ENCODE assay signal across 7 cellular contexts in genomic region chr1:90893679-90894078, GRCh38.
A peak's percentile ranks its signal among the peaks of the same experiment; 100 is the strongest.
DNase-seq lines count a peak whose midpoint lies in the region; ATAC-seq, FAIRE-seq and TF ChIP-seq lines count a peak whose summit lies in the region.
"Not testable (repeated sequence)": the region's sequence is repeated elsewhere in the genome, so short reads cannot be mapped to it uniquely, and the experiment has no call there.

No MANE protein-coding gene starts in this region.

- in situ Hi-C loops in Panc1 (cut with HindIII; ENCODE audit: low pct_unique_long_range_greater_than_20kb, low sequenced_read_pairs); HepG2 (cut with HindIII; ENCODE audit: extremely low pct_ligation_motif_present, low pct_unique_long_range_greater_than_20kb): not testable (repeated sequence)

- H3K4me3 Mint-ChIP-seq in stimulated activated memory B cell treated with anti-CD40 and anti-IgM and Interleukin-4, amounts not matched to agents 10 μg/mL and 1 μg/mL and 100 μg/mL, for 72 hours: not testable (repeated sequence)

- H3K4me3 ChIP-seq in DND-41 (ENCODE audit: low read depth in 1 of 2, low read length in 2 of 2); Panc1 (ENCODE audit: low read depth in 2 of 2, low read length in 2 of 2); kidney (ENCODE audit: low read length in 2 of 2); HepG2 (replicated peaks in 1 of 3; ENCODE audit: insufficient read depth in 1 of 3, low read depth in 2 of 3, low read length in 3 of 3); upper lobe of right lung: not testable (repeated sequence)

- not testable (repeated sequence) for H3K9ac ChIP-seq in DND-41 (ENCODE audit: low read depth, low read length); kidney (ENCODE audit: low read length in 2 of 2); HepG2 (ENCODE audit: insufficient read depth, low read depth, low read length)

- CTCF ChIA-PET in Panc1 (lab: Charles Lee); HepG2 (lab: Yijun Ruan, JAX; ENCODE audit: low intra/inter-chr PET ratio, low total read pairs): not testable (repeated sequence)

- DNase-seq in DND-41; Panc1 (ENCODE audit: low read depth, low spot score); HepG2 (ENCODE audit: low spot score); upper lobe of right lung: not testable (repeated sequence)
- DNase-seq in kidney: peak; percentile 42

- 97% methylated on average over 24 of the region's 38 CpGs for WGBS in HepG2 (ENCODE audit: low lambda C conversion rate)

- ATAC-seq in DND-41 (ENCODE audit: insufficient read depth, low read depth) (0 out of 3 replicates have a peak, but pooled peaks have one; percentile 14), Panc1 (peak; percentile 52; the same call in 1 of the 2 replicates), esophagus mucosa (peak; percentile 52), HepG2 (peak; percentile 47), upper lobe of right lung (peak; percentile 54)
- peak; percentile 16 for ATAC-seq in stimulated activated memory B cell treated with anti-CD40 and anti-IgM and Interleukin-4, amounts not matched to agents 10 μg/mL and 1 μg/mL and 100 μg/mL, for 72 hours

- not testable (repeated sequence) for TF ChIP-seq POLR2A in HepG2 (IDR thresholded peaks at IDR 0.05; ENCODE audit: insufficient read depth in 1 of 2, low read depth in 2 of 2, low read length in 2 of 2)

- H3K36me3 ChIP-seq in DND-41 (ENCODE audit: insufficient read depth, low read length): peaks cover 23% of the 10 kb centered on the region
- H3K36me3 ChIP-seq in Panc1 (ENCODE audit: control insufficient read depth, insufficient read depth, low read length); kidney (ENCODE audit: control insufficient read depth in 1 of 2, insufficient read depth in 2 of 2, low read length in 2 of 2); HepG2 (replicated peaks in 1 of 2; ENCODE audit: control insufficient read depth in 1 of 2, insufficient read depth in 2 of 2, low read length in 2 of 2); upper lobe of right lung: not testable (repeated sequence)

- intact Hi-C loops in Panc1 (cut with micrococcal nuclease; ENCODE audit: unreplicated experiment); kidney (cut with DNase I); HepG2 (cut with micrococcal nuclease; ENCODE audit: unreplicated experiment); upper lobe of right lung (cut with DNase I): not testable (repeated sequence)

- not testable (repeated sequence) for TF ChIP-seq CTCF in DND-41 (IDR thresholded peaks at IDR 0.05; ENCODE audit: borderline replicate concordance, extremely low read depth, low read length, poor library complexity, severe bottlenecking); Panc1 (IDR thresholded peaks at IDR 0.05); kidney (IDR thresholded peaks at IDR 0.05; ENCODE audit: borderline replicate concordance, extremely low read depth, insufficient read depth); HepG2 (CRISPR knock-in tag; IDR thresholded peaks at IDR 0.05); upper lobe of right lung (IDR thresholded peaks at IDR 0.05)

- H3K36me3 Mint-ChIP-seq in stimulated activated memory B cell treated with anti-CD40 and anti-IgM and Interleukin-4, amounts not matched to agents 10 μg/mL and 1 μg/mL and 100 μg/mL, for 72 hours: peaks cover 35% of the 10 kb centered on the region

- not testable (repeated sequence) for H3K27me3 Mint-ChIP-seq in stimulated activated memory B cell treated with anti-CD40 and anti-IgM and Interleukin-4, amounts not matched to agents 10 μg/mL and 1 μg/mL and 100 μg/mL, for 72 hours

- H3K27ac Mint-ChIP-seq in stimulated activated memory B cell treated with anti-CD40 and anti-IgM and Interleukin-4, amounts not matched to agents 10 μg/mL and 1 μg/mL and 100 μg/mL, for 72 hours: not testable (repeated sequence)

- TF ChIP-seq EP300 in HepG2 (IDR thresholded peaks at IDR 0.05; ENCODE audit: low read depth in 2 of 2, low read length in 2 of 2); HepG2 (CRISPR knock-in tag; IDR thresholded peaks at IDR 0.05; ENCODE audit: borderline replicate concordance): not testable (repeated sequence)

- not testable (repeated sequence) for H3K27ac ChIP-seq in DND-41 (ENCODE audit: low read length); Panc1 (ENCODE audit: low read length); kidney (ENCODE audit: low read depth in 2 of 2, low read length in 2 of 2); HepG2 (ENCODE audit: extremely low read length, insufficient read depth, low read length); upper lobe of right lung

- not testable (repeated sequence) for FAIRE-seq in kidney (lab: Jason Lieb, UNC); HepG2 (lab: Jason Lieb, UNC)

- not testable (repeated sequence) for H3K4me2 ChIP-seq in DND-41 (ENCODE audit: insufficient read depth, low read length); HepG2 (ENCODE audit: low read depth, low read length)

- not testable (repeated sequence) for TF ChIP-seq RAD21 in HepG2 (CRISPR knock-in tag; IDR thresholded peaks at IDR 0.05)

- not testable (repeated sequence) for H3K4me1 ChIP-seq in DND-41 (ENCODE audit: insufficient read depth, low read length); Panc1 (ENCODE audit: control insufficient read depth, insufficient read depth, low read length); kidney (ENCODE audit: control insufficient read depth in 1 of 2, insufficient read depth in 1 of 2, low read depth in 1 of 2, low read length in 2 of 2); HepG2 (ENCODE audit: insufficient read depth, low read length); upper lobe of right lung

- not testable (repeated sequence) for H3K9me3 ChIP-seq in DND-41 (ENCODE audit: insufficient read depth, low read length, severe bottlenecking); Panc1 (ENCODE audit: control insufficient read depth, insufficient read depth, low read depth, low read length); kidney (ENCODE audit: control insufficient read depth in 1 of 2, low read length in 2 of 2); HepG2 (ENCODE audit: low read length); upper lobe of right lung

- POLR2A ChIA-PET in Panc1 (lab: Charles Lee); HepG2 (lab: Yijun Ruan, JAX): not testable (repeated sequence)

- not testable (repeated sequence) for H3K79me2 ChIP-seq in DND-41 (ENCODE audit: insufficient read depth, low read length); HepG2 (ENCODE audit: insufficient read depth, low read length)

- H3K4me1 Mint-ChIP-seq in stimulated activated memory B cell treated with anti-CD40 and anti-IgM and Interleukin-4, amounts not matched to agents 10 μg/mL and 1 μg/mL and 100 μg/mL, for 72 hours: not testable (repeated sequence)

- BruUV-seq in Panc1 (replicated peaks; lab: Mats Ljungman, UMichigan); HepG2 (replicated peaks; lab: Mats Ljungman, UMichigan): not testable (repeated sequence)

- H2AFZ ChIP-seq in DND-41 (ENCODE audit: low read depth, low read length); HepG2 (ENCODE audit: low read length): not testable (repeated sequence)

- H4K20me1 ChIP-seq in DND-41 (ENCODE audit: insufficient read depth, low read length); HepG2 (ENCODE audit: insufficient read depth, low read length): not testable (repeated sequence)

- H3K9me3 Mint-ChIP-seq in stimulated activated memory B cell treated with anti-CD40 and anti-IgM and Interleukin-4, amounts not matched to agents 10 μg/mL and 1 μg/mL and 100 μg/mL, for 72 hours: not testable (repeated sequence)

- H3K27me3 ChIP-seq in DND-41 (ENCODE audit: insufficient read depth, low read length, poor library complexity); Panc1 (ENCODE audit: control insufficient read depth, insufficient read depth, low read length); HepG2 (ENCODE audit: control insufficient read depth in 1 of 2, insufficient read depth in 2 of 2, low read length in 2 of 2); upper lobe of right lung: not testable (repeated sequence)

TF ChIP-seq in HepG2, 621 proteins besides CTCF, POLR2A, EP300 and RAD21:
- peak; percentile 58 for TF ChIP-seq AGO2 (optimal IDR thresholded peaks at IDR 0.05; ENCODE audit: low read depth, low read length)
TF ChIP-seq in HepG2: peak in this region for 1; not testable (repeated sequence) for 620.
